1 cellular context compared by ENCODE assay signal in the genomic region with DNA sequence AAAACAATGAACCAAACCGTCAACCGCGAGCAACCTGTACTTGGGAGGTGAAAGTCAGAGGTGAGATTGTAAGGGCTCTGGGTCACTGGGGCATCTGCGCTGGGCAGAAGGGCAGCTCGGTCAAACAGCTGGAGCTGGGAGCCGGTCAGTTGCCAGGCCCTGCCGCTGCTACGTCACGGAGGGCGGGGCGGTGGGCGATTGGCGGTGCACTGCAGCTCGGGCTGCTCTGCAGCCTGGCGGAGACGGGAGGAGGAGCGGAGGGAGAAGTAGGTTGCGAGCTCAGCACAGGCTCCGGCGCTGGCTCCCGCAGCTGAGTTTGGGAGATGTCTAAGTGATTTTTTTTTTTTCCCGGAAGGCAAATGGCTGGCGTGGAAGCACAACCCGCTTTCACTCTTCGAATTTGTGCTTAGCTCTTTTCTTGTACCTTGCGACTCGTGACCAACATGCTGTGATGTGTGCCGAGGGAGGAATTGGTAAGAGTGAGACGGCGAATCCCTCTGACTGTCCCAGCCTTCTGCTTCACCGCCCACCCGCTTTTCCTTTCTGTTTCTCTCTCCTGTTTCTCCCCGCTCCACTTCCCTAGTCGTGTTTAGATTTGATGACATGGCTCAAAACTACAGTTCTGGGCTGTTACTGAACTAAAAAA.
TF ChIP-seq lines count a peak whose summit lies in the region.

A gene (plus strand): TSS at position 229 of the 646 bp plus-strand sequence. CDS start 27,266 bp downstream, outside the sequence.

TF ChIP-seq in HepG2, 621 proteins besides CTCF, POLR2A, EP300 and RAD21 (continued from another document and continues in another):
- TF ChIP-seq, protein P1, sequence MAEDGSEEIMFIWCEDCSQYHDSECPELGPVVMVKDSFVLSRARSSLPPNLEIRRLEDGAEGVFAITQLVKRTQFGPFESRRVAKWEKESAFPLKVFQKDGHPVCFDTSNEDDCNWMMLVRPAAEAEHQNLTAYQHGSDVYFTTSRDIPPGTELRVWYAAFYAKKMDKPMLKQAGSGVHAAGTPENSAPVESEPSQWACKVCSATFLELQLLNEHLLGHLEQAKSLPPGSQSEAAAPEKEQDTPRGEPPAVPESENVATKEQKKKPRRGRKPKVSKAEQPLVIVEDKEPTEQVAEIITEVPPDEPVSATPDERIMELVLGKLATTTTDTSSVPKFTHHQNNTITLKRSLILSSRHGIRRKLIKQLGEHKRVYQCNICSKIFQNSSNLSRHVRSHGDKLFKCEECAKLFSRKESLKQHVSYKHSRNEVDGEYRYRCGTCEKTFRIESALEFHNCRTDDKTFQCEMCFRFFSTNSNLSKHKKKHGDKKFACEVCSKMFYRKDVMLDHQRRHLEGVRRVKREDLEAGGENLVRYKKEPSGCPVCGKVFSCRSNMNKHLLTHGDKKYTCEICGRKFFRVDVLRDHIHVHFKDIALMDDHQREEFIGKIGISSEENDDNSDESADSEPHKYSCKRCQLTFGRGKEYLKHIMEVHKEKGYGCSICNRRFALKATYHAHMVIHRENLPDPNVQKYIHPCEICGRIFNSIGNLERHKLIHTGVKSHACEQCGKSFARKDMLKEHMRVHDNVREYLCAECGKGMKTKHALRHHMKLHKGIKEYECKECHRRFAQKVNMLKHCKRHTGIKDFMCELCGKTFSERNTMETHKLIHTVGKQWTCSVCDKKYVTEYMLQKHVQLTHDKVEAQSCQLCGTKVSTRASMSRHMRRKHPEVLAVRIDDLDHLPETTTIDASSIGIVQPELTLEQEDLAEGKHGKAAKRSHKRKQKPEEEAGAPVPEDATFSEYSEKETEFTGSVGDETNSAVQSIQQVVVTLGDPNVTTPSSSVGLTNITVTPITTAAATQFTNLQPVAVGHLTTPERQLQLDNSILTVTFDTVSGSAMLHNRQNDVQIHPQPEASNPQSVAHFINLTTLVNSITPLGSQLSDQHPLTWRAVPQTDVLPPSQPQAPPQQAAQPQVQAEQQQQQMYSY (CRISPR knock-in tag; IDR thresholded peaks at IDR 0.05): peak; percentile 60; the same call in 1 of the 2 replicates
- TF ChIP-seq SNRNP70 (IDR thresholded peaks at IDR 0.05; ENCODE audit: low read depth, low read length): no peak
- TF ChIP-seq REXO4 (CRISPR knock-in tag; IDR thresholded peaks at IDR 0.05; ENCODE audit: borderline replicate concordance): no peak
- TF ChIP-seq, protein P2, sequence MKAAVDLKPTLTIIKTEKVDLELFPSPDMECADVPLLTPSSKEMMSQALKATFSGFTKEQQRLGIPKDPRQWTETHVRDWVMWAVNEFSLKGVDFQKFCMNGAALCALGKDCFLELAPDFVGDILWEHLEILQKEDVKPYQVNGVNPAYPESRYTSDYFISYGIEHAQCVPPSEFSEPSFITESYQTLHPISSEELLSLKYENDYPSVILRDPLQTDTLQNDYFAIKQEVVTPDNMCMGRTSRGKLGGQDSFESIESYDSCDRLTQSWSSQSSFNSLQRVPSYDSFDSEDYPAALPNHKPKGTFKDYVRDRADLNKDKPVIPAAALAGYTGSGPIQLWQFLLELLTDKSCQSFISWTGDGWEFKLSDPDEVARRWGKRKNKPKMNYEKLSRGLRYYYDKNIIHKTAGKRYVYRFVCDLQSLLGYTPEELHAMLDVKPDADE (CRISPR knock-in tag; IDR thresholded peaks at IDR 0.05): no peak
- TF ChIP-seq SOX6 (IDR thresholded peaks at IDR 0.05): no peak
- 0 out of 2 replicates have a peak, but pooled peaks have one; percentile 30 for TF ChIP-seq SOX6 (CRISPR knock-in tag; IDR thresholded peaks at IDR 0.05)
- TF ChIP-seq ISX (CRISPR knock-in tag; conservative IDR thresholded peaks at IDR 0.05): no peak
- TF ChIP-seq, protein P3, sequence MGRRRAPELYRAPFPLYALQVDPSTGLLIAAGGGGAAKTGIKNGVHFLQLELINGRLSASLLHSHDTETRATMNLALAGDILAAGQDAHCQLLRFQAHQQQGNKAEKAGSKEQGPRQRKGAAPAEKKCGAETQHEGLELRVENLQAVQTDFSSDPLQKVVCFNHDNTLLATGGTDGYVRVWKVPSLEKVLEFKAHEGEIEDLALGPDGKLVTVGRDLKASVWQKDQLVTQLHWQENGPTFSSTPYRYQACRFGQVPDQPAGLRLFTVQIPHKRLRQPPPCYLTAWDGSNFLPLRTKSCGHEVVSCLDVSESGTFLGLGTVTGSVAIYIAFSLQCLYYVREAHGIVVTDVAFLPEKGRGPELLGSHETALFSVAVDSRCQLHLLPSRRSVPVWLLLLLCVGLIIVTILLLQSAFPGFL (CRISPR knock-in tag; IDR thresholded peaks at IDR 0.05): no peak
- TF ChIP-seq ZIK1 (CRISPR knock-in tag; IDR thresholded peaks at IDR 0.05; ENCODE audit: borderline replicate concordance, low read depth): no peak
- TF ChIP-seq, protein P4, sequence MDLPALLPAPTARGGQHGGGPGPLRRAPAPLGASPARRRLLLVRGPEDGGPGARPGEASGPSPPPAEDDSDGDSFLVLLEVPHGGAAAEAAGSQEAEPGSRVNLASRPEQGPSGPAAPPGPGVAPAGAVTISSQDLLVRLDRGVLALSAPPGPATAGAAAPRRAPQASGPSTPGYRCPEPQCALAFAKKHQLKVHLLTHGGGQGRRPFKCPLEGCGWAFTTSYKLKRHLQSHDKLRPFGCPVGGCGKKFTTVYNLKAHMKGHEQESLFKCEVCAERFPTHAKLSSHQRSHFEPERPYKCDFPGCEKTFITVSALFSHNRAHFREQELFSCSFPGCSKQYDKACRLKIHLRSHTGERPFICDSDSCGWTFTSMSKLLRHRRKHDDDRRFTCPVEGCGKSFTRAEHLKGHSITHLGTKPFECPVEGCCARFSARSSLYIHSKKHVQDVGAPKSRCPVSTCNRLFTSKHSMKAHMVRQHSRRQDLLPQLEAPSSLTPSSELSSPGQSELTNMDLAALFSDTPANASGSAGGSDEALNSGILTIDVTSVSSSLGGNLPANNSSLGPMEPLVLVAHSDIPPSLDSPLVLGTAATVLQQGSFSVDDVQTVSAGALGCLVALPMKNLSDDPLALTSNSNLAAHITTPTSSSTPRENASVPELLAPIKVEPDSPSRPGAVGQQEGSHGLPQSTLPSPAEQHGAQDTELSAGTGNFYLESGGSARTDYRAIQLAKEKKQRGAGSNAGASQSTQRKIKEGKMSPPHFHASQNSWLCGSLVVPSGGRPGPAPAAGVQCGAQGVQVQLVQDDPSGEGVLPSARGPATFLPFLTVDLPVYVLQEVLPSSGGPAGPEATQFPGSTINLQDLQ (CRISPR knock-in tag; IDR thresholded peaks at IDR 0.05): no peak
- no peak for TF ChIP-seq ZNF335 (CRISPR knock-in tag; IDR thresholded peaks at IDR 0.05)
- TF ChIP-seq HNRNPLL (IDR thresholded peaks at IDR 0.05; ENCODE audit: low read depth, low read length, poor library complexity, severe bottlenecking): peak; percentile 87
- no peak for TF ChIP-seq EED (CRISPR knock-in tag; IDR thresholded peaks at IDR 0.05)
- TF ChIP-seq, protein P5, sequence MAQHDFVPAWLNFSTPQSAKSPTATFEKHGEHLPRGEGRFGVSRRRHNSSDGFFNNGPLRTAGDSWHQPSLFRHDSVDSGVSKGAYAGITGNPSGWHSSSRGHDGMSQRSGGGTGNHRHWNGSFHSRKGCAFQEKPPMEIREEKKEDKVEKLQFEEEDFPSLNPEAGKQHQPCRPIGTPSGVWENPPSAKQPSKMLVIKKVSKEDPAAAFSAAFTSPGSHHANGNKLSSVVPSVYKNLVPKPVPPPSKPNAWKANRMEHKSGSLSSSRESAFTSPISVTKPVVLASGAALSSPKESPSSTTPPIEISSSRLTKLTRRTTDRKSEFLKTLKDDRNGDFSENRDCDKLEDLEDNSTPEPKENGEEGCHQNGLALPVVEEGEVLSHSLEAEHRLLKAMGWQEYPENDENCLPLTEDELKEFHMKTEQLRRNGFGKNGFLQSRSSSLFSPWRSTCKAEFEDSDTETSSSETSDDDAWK (CRISPR knock-in tag; IDR thresholded peaks at IDR 0.05): no peak
- no peak for TF ChIP-seq IRX3 (CRISPR knock-in tag; IDR thresholded peaks at IDR 0.05; ENCODE audit: borderline replicate concordance, low read depth)
- TF ChIP-seq PCBP1 (IDR thresholded peaks at IDR 0.05; ENCODE audit: borderline replicate concordance, low read depth, low read length): no peak
- no peak for TF ChIP-seq ATAD3A (CRISPR knock-in tag; IDR thresholded peaks at IDR 0.05)
- TF ChIP-seq ZNF496 (CRISPR knock-in tag; IDR thresholded peaks at IDR 0.05; ENCODE audit: insufficient replicate concordance): no peak
- TF ChIP-seq ZSCAN9 (CRISPR knock-in tag; IDR thresholded peaks at IDR 0.05; ENCODE audit: borderline replicate concordance): no peak
- no peak for TF ChIP-seq ZNF136 (CRISPR knock-in tag; IDR thresholded peaks at IDR 0.05; ENCODE audit: low read depth)
- TF ChIP-seq, protein P6, sequence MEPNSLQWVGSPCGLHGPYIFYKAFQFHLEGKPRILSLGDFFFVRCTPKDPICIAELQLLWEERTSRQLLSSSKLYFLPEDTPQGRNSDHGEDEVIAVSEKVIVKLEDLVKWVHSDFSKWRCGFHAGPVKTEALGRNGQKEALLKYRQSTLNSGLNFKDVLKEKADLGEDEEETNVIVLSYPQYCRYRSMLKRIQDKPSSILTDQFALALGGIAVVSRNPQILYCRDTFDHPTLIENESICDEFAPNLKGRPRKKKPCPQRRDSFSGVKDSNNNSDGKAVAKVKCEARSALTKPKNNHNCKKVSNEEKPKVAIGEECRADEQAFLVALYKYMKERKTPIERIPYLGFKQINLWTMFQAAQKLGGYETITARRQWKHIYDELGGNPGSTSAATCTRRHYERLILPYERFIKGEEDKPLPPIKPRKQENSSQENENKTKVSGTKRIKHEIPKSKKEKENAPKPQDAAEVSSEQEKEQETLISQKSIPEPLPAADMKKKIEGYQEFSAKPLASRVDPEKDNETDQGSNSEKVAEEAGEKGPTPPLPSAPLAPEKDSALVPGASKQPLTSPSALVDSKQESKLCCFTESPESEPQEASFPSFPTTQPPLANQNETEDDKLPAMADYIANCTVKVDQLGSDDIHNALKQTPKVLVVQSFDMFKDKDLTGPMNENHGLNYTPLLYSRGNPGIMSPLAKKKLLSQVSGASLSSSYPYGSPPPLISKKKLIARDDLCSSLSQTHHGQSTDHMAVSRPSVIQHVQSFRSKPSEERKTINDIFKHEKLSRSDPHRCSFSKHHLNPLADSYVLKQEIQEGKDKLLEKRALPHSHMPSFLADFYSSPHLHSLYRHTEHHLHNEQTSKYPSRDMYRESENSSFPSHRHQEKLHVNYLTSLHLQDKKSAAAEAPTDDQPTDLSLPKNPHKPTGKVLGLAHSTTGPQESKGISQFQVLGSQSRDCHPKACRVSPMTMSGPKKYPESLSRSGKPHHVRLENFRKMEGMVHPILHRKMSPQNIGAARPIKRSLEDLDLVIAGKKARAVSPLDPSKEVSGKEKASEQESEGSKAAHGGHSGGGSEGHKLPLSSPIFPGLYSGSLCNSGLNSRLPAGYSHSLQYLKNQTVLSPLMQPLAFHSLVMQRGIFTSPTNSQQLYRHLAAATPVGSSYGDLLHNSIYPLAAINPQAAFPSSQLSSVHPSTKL (CRISPR knock-in tag; IDR thresholded peaks at IDR 0.05): peak; percentile 50
- TF ChIP-seq POGZ (CRISPR knock-in tag; IDR thresholded peaks at IDR 0.05): peak; percentile 73
- TF ChIP-seq TBL1XR1 (IDR thresholded peaks at IDR 0.05; ENCODE audit: borderline replicate concordance, low read length, partially characterized antibody): no peak
- TF ChIP-seq, protein P7, sequence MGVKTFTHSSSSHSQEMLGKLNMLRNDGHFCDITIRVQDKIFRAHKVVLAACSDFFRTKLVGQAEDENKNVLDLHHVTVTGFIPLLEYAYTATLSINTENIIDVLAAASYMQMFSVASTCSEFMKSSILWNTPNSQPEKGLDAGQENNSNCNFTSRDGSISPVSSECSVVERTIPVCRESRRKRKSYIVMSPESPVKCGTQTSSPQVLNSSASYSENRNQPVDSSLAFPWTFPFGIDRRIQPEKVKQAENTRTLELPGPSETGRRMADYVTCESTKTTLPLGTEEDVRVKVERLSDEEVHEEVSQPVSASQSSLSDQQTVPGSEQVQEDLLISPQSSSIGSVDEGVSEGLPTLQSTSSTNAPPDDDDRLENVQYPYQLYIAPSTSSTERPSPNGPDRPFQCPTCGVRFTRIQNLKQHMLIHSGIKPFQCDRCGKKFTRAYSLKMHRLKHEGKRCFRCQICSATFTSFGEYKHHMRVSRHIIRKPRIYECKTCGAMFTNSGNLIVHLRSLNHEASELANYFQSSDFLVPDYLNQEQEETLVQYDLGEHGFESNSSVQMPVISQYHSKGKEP (CRISPR knock-in tag; IDR thresholded peaks at IDR 0.05): no peak
- TF ChIP-seq NBN (conservative IDR thresholded peaks at IDR 0.05): no peak
- TF ChIP-seq CHD2 (IDR thresholded peaks at IDR 0.05; ENCODE audit: low read depth, low read length): no peak
- TF ChIP-seq FOXJ3 (CRISPR knock-in tag; IDR thresholded peaks at IDR 0.05; ENCODE audit: borderline replicate concordance): no peak
- no peak for TF ChIP-seq NR2F2 (IDR thresholded peaks at IDR 0.05; ENCODE audit: borderline replicate concordance, low read depth)
- TF ChIP-seq ZNF337 (CRISPR knock-in tag; IDR thresholded peaks at IDR 0.05; ENCODE audit: borderline replicate concordance, low read depth): no peak
- TF ChIP-seq, protein P8, sequence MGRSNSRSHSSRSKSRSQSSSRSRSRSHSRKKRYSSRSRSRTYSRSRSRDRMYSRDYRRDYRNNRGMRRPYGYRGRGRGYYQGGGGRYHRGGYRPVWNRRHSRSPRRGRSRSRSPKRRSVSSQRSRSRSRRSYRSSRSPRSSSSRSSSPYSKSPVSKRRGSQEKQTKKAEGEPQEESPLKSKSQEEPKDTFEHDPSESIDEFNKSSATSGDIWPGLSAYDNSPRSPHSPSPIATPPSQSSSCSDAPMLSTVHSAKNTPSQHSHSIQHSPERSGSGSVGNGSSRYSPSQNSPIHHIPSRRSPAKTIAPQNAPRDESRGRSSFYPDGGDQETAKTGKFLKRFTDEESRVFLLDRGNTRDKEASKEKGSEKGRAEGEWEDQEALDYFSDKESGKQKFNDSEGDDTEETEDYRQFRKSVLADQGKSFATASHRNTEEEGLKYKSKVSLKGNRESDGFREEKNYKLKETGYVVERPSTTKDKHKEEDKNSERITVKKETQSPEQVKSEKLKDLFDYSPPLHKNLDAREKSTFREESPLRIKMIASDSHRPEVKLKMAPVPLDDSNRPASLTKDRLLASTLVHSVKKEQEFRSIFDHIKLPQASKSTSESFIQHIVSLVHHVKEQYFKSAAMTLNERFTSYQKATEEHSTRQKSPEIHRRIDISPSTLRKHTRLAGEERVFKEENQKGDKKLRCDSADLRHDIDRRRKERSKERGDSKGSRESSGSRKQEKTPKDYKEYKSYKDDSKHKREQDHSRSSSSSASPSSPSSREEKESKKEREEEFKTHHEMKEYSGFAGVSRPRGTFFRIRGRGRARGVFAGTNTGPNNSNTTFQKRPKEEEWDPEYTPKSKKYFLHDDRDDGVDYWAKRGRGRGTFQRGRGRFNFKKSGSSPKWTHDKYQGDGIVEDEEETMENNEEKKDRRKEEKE (IDR thresholded peaks at IDR 0.05): no peak
- TF ChIP-seq ZFP36L1 (CRISPR knock-in tag; IDR thresholded peaks at IDR 0.05): no peak
- TF ChIP-seq CHD4 (IDR thresholded peaks at IDR 0.05; ENCODE audit: borderline replicate concordance, low read length): no peak
- TF ChIP-seq ZFP62 (CRISPR knock-in tag; IDR thresholded peaks at IDR 0.05): no peak
- TF ChIP-seq, protein P9, sequence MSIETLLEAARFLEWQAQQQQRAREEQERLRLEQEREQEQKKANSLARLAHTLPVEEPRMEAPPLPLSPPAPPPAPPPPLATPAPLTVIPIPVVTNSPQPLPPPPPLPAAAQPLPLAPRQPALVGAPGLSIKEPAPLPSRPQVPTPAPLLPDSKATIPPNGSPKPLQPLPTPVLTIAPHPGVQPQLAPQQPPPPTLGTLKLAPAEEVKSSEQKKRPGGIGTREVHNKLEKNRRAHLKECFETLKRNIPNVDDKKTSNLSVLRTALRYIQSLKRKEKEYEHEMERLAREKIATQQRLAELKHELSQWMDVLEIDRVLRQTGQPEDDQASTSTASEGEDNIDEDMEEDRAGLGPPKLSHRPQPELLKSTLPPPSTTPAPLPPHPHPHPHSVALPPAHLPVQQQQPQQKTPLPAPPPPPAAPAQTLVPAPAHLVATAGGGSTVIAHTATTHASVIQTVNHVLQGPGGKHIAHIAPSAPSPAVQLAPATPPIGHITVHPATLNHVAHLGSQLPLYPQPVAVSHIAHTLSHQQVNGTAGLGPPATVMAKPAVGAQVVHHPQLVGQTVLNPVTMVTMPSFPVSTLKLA (IDR thresholded peaks at IDR 0.05): no peak
